Comparison of ENCODE assay signal across 8 cellular contexts in genomic region chr10:94546058-94546595, GRCh38. TPM values are rescaled to one million over a fixed set of nuclear protein-coding genes. Genes with fewer than 3 reads are reported as not detected.
DNase-seq lines count a peak whose midpoint lies in the region; ATAC-seq and TF ChIP-seq lines count a peak whose summit lies in the region.

No MANE protein-coding gene starts in this region.

- ATAC-seq in HG02798 (IDR thresholded peaks at IDR 0.05; ENCODE audit: poor library complexity, unreplicated experiment) (peak; percentile 10), GM21619 (IDR thresholded peaks at IDR 0.05; ENCODE audit: unreplicated experiment) (no peak)

- H3K4me1 ChIP-seq in breast epithelium (no peaks in the 10 kb centered on the region), subcutaneous abdominal adipose tissue (ENCODE audit: control insufficient read depth in 5 of 5, insufficient read depth in 5 of 5, low read length in 5 of 5) (peaks cover 2 to 24% (median 17%) of the 10 kb centered on the region in 5 donors)

- H3K27ac ChIP-seq in breast epithelium (peak overlapping the region in 1 of 2 donors; percentile 70), subcutaneous abdominal adipose tissue (ENCODE audit: low read depth, low read length) (no peak overlapping the region)

- H3K36me3 ChIP-seq in breast epithelium = no peaks in the 10 kb centered on the region
- H3K36me3 ChIP-seq in kidney epithelial cell (ENCODE audit: control insufficient read depth, insufficient read depth, low read length) = no peaks in the 10 kb centered on the region
- no peaks in the 10 kb centered on the region for H3K36me3 ChIP-seq in subcutaneous abdominal adipose tissue (ENCODE audit: control insufficient read depth in 5 of 5, insufficient read depth in 5 of 5, low read length in 5 of 5)

- H3K4me3 ChIP-seq in breast epithelium = peak overlapping the region; percentile 63 to 66 (median 66)
- peak overlapping the region; percentile 94 for H3K4me3 ChIP-seq in kidney epithelial cell (ENCODE audit: low read depth, low read length)
- peak overlapping the region; percentile 68 to 96 (median 89) for H3K4me3 ChIP-seq in subcutaneous abdominal adipose tissue (ENCODE audit: low read depth in 1 of 5, low read length in 5 of 5)

- peak; percentile 1 for DNase-seq in activated effector memory CD4-positive, alpha-beta T cell treated with Interleukin-2 at 50 U/mL for 16 hours
- no peak for DNase-seq in activated effector memory CD4-positive, alpha-beta T cell treated with anti-CD3 and anti-CD28 coated beads, Interleukin-2, amount 50 U/mL, for 16 hours
- peak; percentile 16 to 56 for DNase-seq in NOMO-1 (lab: John Stamatoyannopoulos, UW; ENCODE audit: unreplicated experiment in 2 of 2)
- DNase-seq in breast epithelium (ENCODE audit: low spot score in 2 of 2) = no peak
- DNase-seq in kidney epithelial cell (ENCODE audit: low read depth) = no peak

- intact Hi-C loops in breast epithelium (cut with DNase I; ENCODE audit: low total_unique reads) = no loop called here

- H3K9ac ChIP-seq in subcutaneous abdominal adipose tissue (ENCODE audit: low read length in 5 of 5) = peak overlapping the region; percentile 53 to 84 (median 81)

- TF ChIP-seq POLR2A in breast epithelium (IDR thresholded peaks at IDR 0.05) = no peak

- TF ChIP-seq CTCF in breast epithelium (IDR thresholded peaks at IDR 0.05) (no peak), kidney epithelial cell (IDR thresholded peaks at IDR 0.05; ENCODE audit: insufficient read depth, low read length, poor library complexity, severe bottlenecking) (no peak)

- H3K27me3 ChIP-seq in breast epithelium = no peaks in the 10 kb centered on the region
- no peaks in the 10 kb centered on the region for H3K27me3 ChIP-seq in kidney epithelial cell (ENCODE audit: control insufficient read depth, insufficient read depth, low read length)
- H3K27me3 ChIP-seq in subcutaneous abdominal adipose tissue (ENCODE audit: control insufficient read depth in 5 of 5, insufficient read depth in 4 of 5, low read length in 5 of 5) = peaks cover 0 to 2% (median 0%) of the 10 kb centered on the region in 5 donors

- H3K9me3 ChIP-seq in breast epithelium (no peaks in the 10 kb centered on the region), subcutaneous abdominal adipose tissue (ENCODE audit: control insufficient read depth in 5 of 5, low read length in 5 of 5) (no peaks in the 10 kb centered on the region)

RNA-seq across cellular contexts. Expression of gene HELLS, which starts 0.5 kb away (rescaled TPM):
- total RNA-seq in breast epithelium = 1 to 10 TPM; 1.8 to 9.8 (median 7.5) TPM
- total RNA-seq in kidney epithelial cell = 18.9 and 28.7 TPM in 2 replicates

Comparison
In these comparisons a context has a peak if more than half of its experiments do, and no peak if none do; other contexts are left out.
1. DNase-seq: peak in activated effector memory CD4-positive, alpha-beta T cell treated with Interleukin-2 at 50 U/mL for 16 hours (single experiment) and NOMO-1 (2 of 2); none in activated effector memory CD4-positive, alpha-beta T cell treated with anti-CD3 and anti-CD28 coated beads, Interleukin-2, amount 50 U/mL, for 16 hours (single experiment), breast epithelium (0 of 2) and kidney epithelial cell (single experiment).
2. Peak in every context shown above with its lines, with median percentiles within 50 percentile points of each other: H3K4me3 ChIP-seq.